ENCODE assay signal across 8 cellular contexts in genomic region chr5:57172466-57172961, GRCh38. TPM values are rescaled to one million over a fixed set of nuclear protein-coding genes. Genes with fewer than 3 reads are reported as not detected.
A peak's percentile ranks its signal among the peaks of the same experiment; 100 is the strongest.
DNase-seq lines count a peak whose midpoint lies in the region; ATAC-seq and TF ChIP-seq lines count a peak whose summit lies in the region.

No MANE protein-coding gene starts in this region.

- no peak for TF ChIP-seq CTCF in right atrium auricular region (IDR thresholded peaks at IDR 0.05)

- H3K27ac ChIP-seq in right atrium auricular region (peak overlapping the region; percentile 100), SJSA1 (peak overlapping the region; percentile 69), cingulate gyrus (ENCODE audit: low read depth, low read length) (peak overlapping the region; percentile 100)

- H3K9me3 ChIP-seq in right atrium auricular region (no peaks in the 10 kb centered on the region), SJSA1 (replicated peaks) (no peaks in the 10 kb centered on the region)

- DNase-seq in right atrium auricular region (ENCODE audit: low spot score) (no peak), left ventricle myocardium superior (no peak), SJSA1 (ENCODE audit: low read depth in 1 of 2, low spot score in 2 of 2) (peak in 1 of 2 experiments; percentile 39), midbrain (lab: John Stamatoyannopoulos, UW) (peak; percentile 33), NCI-H2107 treated with DMSO at 0.1 percent for 48 hours (lab: John Stamatoyannopoulos, UW; ENCODE audit: unreplicated experiment) (no peak)

- H3K4me3 ChIP-seq in right atrium auricular region (peak overlapping the region; percentile 81 to 98), SJSA1 (peak overlapping the region; percentile 78)

- H3K36me3 ChIP-seq in right atrium auricular region (no peaks in the 10 kb centered on the region), SJSA1 (peaks cover 26% of the 10 kb centered on the region)

- intact Hi-C loops in left ventricle myocardium superior (cut with micrococcal nuclease): loop anchor here (10.0 kb wide), 1 partner anchor 52 kb away; no protein-coding TSS in a partner anchor

- ATAC-seq in left ventricle myocardium superior: no peak
- no peak for ATAC-seq in GM19463 (IDR thresholded peaks at IDR 0.05; ENCODE audit: unreplicated experiment)
- ATAC-seq in GM18502 (IDR thresholded peaks at IDR 0.05; ENCODE audit: poor library complexity, unreplicated experiment): no peak

- H3K27me3 ChIP-seq in right atrium auricular region (no peaks in the 10 kb centered on the region), SJSA1 (replicated peaks) (no peaks in the 10 kb centered on the region)

- peaks cover 0 to 36% of the 10 kb centered on the region in 2 donors for H3K4me1 ChIP-seq in right atrium auricular region
- H3K4me1 ChIP-seq in SJSA1 (replicated peaks): peaks cover 17% of the 10 kb centered on the region; the same call in 1 of the 2 replicates

RNA-seq across cellular contexts. Expression of gene GPBP1, which starts 1.3 kb away (rescaled TPM):
- total RNA-seq in right atrium auricular region (10 to 100 TPM; 41.9 to 48.1 TPM), left ventricle myocardium superior (60.2 TPM)
- total RNA-seq in SJSA1 (2014; rRNA removed; shearing (Covaris generic)): 69.3 and 77.7 TPM in 2 replicates
